9 cellular contexts compared by ENCODE assay signal in genomic region chr12:30457621-30458289, GRCh38.
DNase-seq lines count a peak whose midpoint lies in the region; ATAC-seq and TF ChIP-seq lines count a peak whose summit lies in the region.
"Had no signal": no experiment of that assay in that cellular context is flagged by ENCODE, and none has a peak within 500 bp of the region (broad histone marks: within the 10 kb centered on the region; RNA-seq: fewer than 3 reads in every experiment).

No MANE protein-coding gene starts in this region.

- H3K4me3 ChIP-seq in upper lobe of right lung: no peak overlapping the region

- H3K4me1 ChIP-seq in upper lobe of right lung: no peaks in the 10 kb centered on the region

- ATAC-seq in left ventricle myocardium superior (peak; percentile 88), upper lobe of right lung (no peak), HG03457 (IDR thresholded peaks at IDR 0.05; ENCODE audit: unreplicated experiment) (no peak)

- peak; percentile 9 for TF ChIP-seq CTCF in upper lobe of right lung (IDR thresholded peaks at IDR 0.05)

- intact Hi-C loops in left ventricle myocardium superior (cut with micrococcal nuclease) (no loop called here), upper lobe of right lung (cut with DNase I) (no loop called here)

- DNase-seq in NCI-H345 (lab: John Stamatoyannopoulos, UW) (peak; percentile 15), NCI-H345 treated with DMSO at 0.1 percent for 48 hours (lab: John Stamatoyannopoulos, UW; ENCODE audit: unreplicated experiment) (no peak), SK-N-DZ (ENCODE audit: low spot score) (peak; percentile 42), left ventricle myocardium superior (no peak), upper lobe of right lung (no peak), erythroblast (lab: John Stamatoyannopoulos, UW) (no peak), cortex of kidney (lab: John Stamatoyannopoulos, UW) (no peak)
- DNase-seq: CD4-positive, CD25-positive, alpha-beta regulatory T cell had no signal

- no peak overlapping the region for H3K27ac ChIP-seq in upper lobe of right lung

- no peaks in the 10 kb centered on the region for H3K36me3 ChIP-seq in upper lobe of right lung

- no peaks in the 10 kb centered on the region for H3K9me3 ChIP-seq in upper lobe of right lung

- H3K27me3 ChIP-seq in upper lobe of right lung: no peaks in the 10 kb centered on the region

- no peak for TF ChIP-seq POLR2A in erythroblast (IDR thresholded peaks at IDR 0.05; ENCODE audit: low read length)

Comparison
In these comparisons a context has a peak if more than half of its experiments do, and no peak if none do; other contexts are left out.
1. DNase-seq: peak in NCI-H345 (single experiment) and SK-N-DZ (single experiment); none in NCI-H345 treated with DMSO at 0.1 percent for 48 hours (single experiment), left ventricle myocardium superior (single experiment), upper lobe of right lung (single experiment), erythroblast (0 of 2) and cortex of kidney (single experiment).